Comparison of ENCODE assay signal across 19 cellular contexts in the genomic region with DNA sequence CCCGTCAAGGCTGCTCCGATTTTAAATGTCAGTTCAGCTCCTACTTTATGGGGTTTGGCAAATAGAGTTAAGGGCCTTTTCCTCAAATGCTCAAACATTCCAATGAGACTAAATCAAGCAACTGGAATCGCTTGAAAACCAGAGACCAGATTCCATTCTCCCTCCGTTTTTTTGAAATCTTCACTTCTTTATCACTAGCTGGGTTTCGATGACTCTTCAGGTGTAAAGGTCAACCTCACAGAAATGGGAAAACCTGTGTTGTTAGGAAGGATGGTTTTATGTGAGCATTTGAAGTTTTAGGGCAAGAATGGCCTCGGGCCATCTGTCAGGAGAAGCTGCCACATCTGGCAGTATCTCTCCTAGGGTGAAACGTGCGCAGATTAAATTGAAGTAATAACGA. TPM values are rescaled to one million over a fixed set of nuclear protein-coding genes. Genes with fewer than 3 reads are reported as not detected.
DNase-seq lines count a peak whose midpoint lies in the region; ATAC-seq, FAIRE-seq and TF ChIP-seq lines count a peak whose summit lies in the region.
"Had no signal": no experiment of that assay in that cellular context is flagged by ENCODE, and none has a peak within 500 bp of the region (broad histone marks: within the 10 kb centered on the region; RNA-seq: fewer than 3 reads in every experiment).

No MANE protein-coding gene starts in this region.

- WGBS in smooth muscle cell (ENCODE audit: low lambda C conversion rate) = 72% methylated on average over 9 of the region's 9 CpGs

- H3K9me3 ChIP-seq in iPS-20b (ENCODE audit: insufficient read depth, low read depth, low read length) (peaks cover 7% of the 10 kb centered on the region; the same call in 1 of the 2 replicates), smooth muscle cell (replicated peaks; ENCODE audit: low read depth) (no peaks in the 10 kb centered on the region)
- H3K9me3 ChIP-seq: A549 had no signal

- DNase-seq in activated CD4-positive, alpha-beta T cell treated with anti-CD3 and anti-CD28 coated beads, Interleukin-2, amount 10 ng/mL, durations not matched to agents 24 days and 14 days = no peak
- no peak for DNase-seq in activated CD4-positive, alpha-beta T cell treated with anti-CD3 and anti-CD28 coated beads for 4 hours
- DNase-seq in activated B cell treated with CpG ODN at 0.5 μM for 24 hours (no peak), smooth muscle cell (lab: John Stamatoyannopoulos, UW; ENCODE audit: unreplicated experiment) (no peak), H54 (ENCODE audit: insufficient read length, low spot score) (no peak), C1 segment of cervical spinal cord (lab: John Stamatoyannopoulos, UW) (no peak)
- no peak for DNase-seq in stimulated activated CD4-positive, alpha-beta T cell treated with anti-CD3 and anti-CD28 coated beads, Interleukin-15, amount 100 ng/mL, for 24 hours
- DNase-seq: DND-41, GOT3, NCI-H1092 treated with DMSO at 0.1 percent for 48 hours, NCI-H526, trophoblast cell had no signal

- no peaks in the 10 kb centered on the region for H4K20me1 ChIP-seq in smooth muscle cell (ENCODE audit: low read depth)

- intact Hi-C loops in activated CD4-positive, alpha-beta T cell treated with anti-CD3 and anti-CD28 coated beads, Interleukin-2, amount 10 ng/mL, durations not matched to agents 24 days and 14 days (cut with micrococcal nuclease) = loop anchor here (5.0 to 10.0 kb wide), 3 partner anchors 135 to 725 kb away; a partner anchor contains a TSS
- intact Hi-C loops in activated B cell treated with CpG ODN at 0.5 μM for 24 hours (cut with micrococcal nuclease) = loop anchor here (2.0 to 10.0 kb wide), 6 partner anchors 133 to 761 kb away; a partner anchor contains a TSS

- TF ChIP-seq POLR2A in H54 (IDR thresholded peaks at IDR 0.05; ENCODE audit: low read depth, low read length) = no peak

- H3K36me3 Mint-ChIP-seq in activated CD4-positive, alpha-beta T cell treated with anti-CD3 and anti-CD28 coated beads, Interleukin-2, amount 10 ng/mL, durations not matched to agents 24 days and 14 days (ENCODE audit: low read depth) = no peaks in the 10 kb centered on the region
- H3K36me3 Mint-ChIP-seq in activated B cell treated with CpG ODN at 0.5 μM for 24 hours (ENCODE audit: low read depth) = no peaks in the 10 kb centered on the region

- H3K36me3 ChIP-seq in iPS-20b (ENCODE audit: insufficient read depth, low read depth, low read length) (no peaks in the 10 kb centered on the region), smooth muscle cell (ENCODE audit: low read depth) (no peaks in the 10 kb centered on the region)

- no peak for TF ChIP-seq CTCF in activated B cell treated with CpG ODN at 0.5 μM for 24 hours (IDR thresholded peaks at IDR 0.05)
- no peak for TF ChIP-seq CTCF in smooth muscle cell (IDR thresholded peaks at IDR 0.05; ENCODE audit: borderline replicate concordance, insufficient read depth, poor library complexity, severe bottlenecking)

- H3K4me3 Mint-ChIP-seq in activated CD4-positive, alpha-beta T cell treated with anti-CD3 and anti-CD28 coated beads, Interleukin-2, amount 10 ng/mL, durations not matched to agents 24 days and 14 days = peak overlapping the region; percentile 80
- peak overlapping the region; percentile 89 for H3K4me3 Mint-ChIP-seq in activated B cell treated with CpG ODN at 0.5 μM for 24 hours

- no peaks in the 10 kb centered on the region for H3K9me3 Mint-ChIP-seq in activated CD4-positive, alpha-beta T cell treated with anti-CD3 and anti-CD28 coated beads, Interleukin-2, amount 10 ng/mL, durations not matched to agents 24 days and 14 days
- H3K9me3 Mint-ChIP-seq in activated B cell treated with CpG ODN at 0.5 μM for 24 hours = no peaks in the 10 kb centered on the region

- POLR2A ChIA-PET in activated B cell treated with CpG ODN at 0.5 μM for 24 hours (lab: Charles Lee) = interaction anchor here (0.6 kb wide), 1 partner anchor 51 kb away, joined by 3 read pairs; no protein-coding TSS in a partner anchor

- no peak overlapping the region for H3K4me2 ChIP-seq in smooth muscle cell

- peak overlapping the region; percentile 66; the same call in 1 of the 2 replicates for H3K4me3 ChIP-seq in iPS-20b (ENCODE audit: low read length)
- H3K4me3 ChIP-seq in smooth muscle cell = peak overlapping the region; percentile 58
- H3K4me3 ChIP-seq: A549, skin epidermis had no signal

- FAIRE-seq in H54 (lab: Jason Lieb, UNC) = no peak
- FAIRE-seq: A549, GM12892, HTR-8/SVneo had no signal

- no peak overlapping the region for H3K27ac ChIP-seq in iPS-20b (ENCODE audit: low read length)
- H3K27ac ChIP-seq in smooth muscle cell (ENCODE audit: low read depth) = no peak overlapping the region
- H3K27ac ChIP-seq: A549, VCaP had no signal

- H3K4me1 Mint-ChIP-seq in activated CD4-positive, alpha-beta T cell treated with anti-CD3 and anti-CD28 coated beads, Interleukin-2, amount 10 ng/mL, durations not matched to agents 24 days and 14 days = peaks cover 18% of the 10 kb centered on the region
- peaks cover 24% of the 10 kb centered on the region for H3K4me1 Mint-ChIP-seq in activated B cell treated with CpG ODN at 0.5 μM for 24 hours

- CTCF ChIA-PET in activated B cell treated with CpG ODN at 0.5 μM for 24 hours (lab: Charles Lee) = interaction anchor here (0.9 kb wide), 1 partner anchor 58 kb away, joined by 3 read pairs; no protein-coding TSS in a partner anchor

- H3F3A ChIP-seq in smooth muscle cell (ENCODE audit: low read depth) = no peaks in the 10 kb centered on the region

- H2AFZ ChIP-seq in smooth muscle cell (ENCODE audit: low read depth) = no peak overlapping the region

- no peak for ATAC-seq in activated B cell treated with CpG ODN at 0.5 μM for 24 hours (ENCODE audit: low read depth)
- ATAC-seq: A549 had no signal

- H3K4me1 ChIP-seq in iPS-20b (ENCODE audit: insufficient read depth, low read length) = no peaks in the 10 kb centered on the region
- no peaks in the 10 kb centered on the region for H3K4me1 ChIP-seq in smooth muscle cell (ENCODE audit: low read depth)
- H3K4me1 ChIP-seq: A549 had no signal

- H3K9ac ChIP-seq in iPS-20b (ENCODE audit: low read depth, low read length) (no peak overlapping the region), smooth muscle cell (ENCODE audit: low read depth) (no peak overlapping the region)

- peak overlapping the region; percentile 49 for H3K27ac Mint-ChIP-seq in activated CD4-positive, alpha-beta T cell treated with anti-CD3 and anti-CD28 coated beads, Interleukin-2, amount 10 ng/mL, durations not matched to agents 24 days and 14 days
- peak overlapping the region; percentile 59 for H3K27ac Mint-ChIP-seq in activated B cell treated with CpG ODN at 0.5 μM for 24 hours

- no peaks in the 10 kb centered on the region for H3K79me2 ChIP-seq in smooth muscle cell (ENCODE audit: low read depth)

- H3K27me3 ChIP-seq in iPS-20b (ENCODE audit: insufficient read depth, low read length) = peaks cover 34% of the 10 kb centered on the region
- no peaks in the 10 kb centered on the region for H3K27me3 ChIP-seq in smooth muscle cell (ENCODE audit: low read depth)

- H3K27me3 Mint-ChIP-seq in activated CD4-positive, alpha-beta T cell treated with anti-CD3 and anti-CD28 coated beads, Interleukin-2, amount 10 ng/mL, durations not matched to agents 24 days and 14 days = peaks cover 45% of the 10 kb centered on the region
- H3K27me3 Mint-ChIP-seq in activated B cell treated with CpG ODN at 0.5 μM for 24 hours = peaks cover 30% of the 10 kb centered on the region

RNA-seq across cellular contexts. Expression of a gene that starts 24.9 kb away (rescaled TPM):
- total RNA-seq in activated CD4-positive, alpha-beta T cell treated with anti-CD3 and anti-CD28 coated beads, Interleukin-2, amount 10 ng/mL, durations not matched to agents 24 days and 14 days = not detected in 2 replicates
- not detected in 2 replicates for total RNA-seq in activated B cell treated with CpG ODN at 0.5 μM for 24 hours
- not detected in 2 replicates for total RNA-seq in smooth muscle cell
- not detected in 2 replicates for polyA plus RNA-seq in smooth muscle cell
- total RNA-seq: myocyte had no signal
- polyA plus RNA-seq: A549 had no signal

RNA-seq across cellular contexts. Expression of a gene that starts 58.7 kb away (rescaled TPM):
- total RNA-seq in activated CD4-positive, alpha-beta T cell treated with anti-CD3 and anti-CD28 coated beads, Interleukin-2, amount 10 ng/mL, durations not matched to agents 24 days and 14 days = not detected in 2 replicates
- total RNA-seq in activated B cell treated with CpG ODN at 0.5 μM for 24 hours (not detected in 2 replicates), smooth muscle cell (1.5 TPM in 1 of 2 replicates, not detected in the other)
- polyA plus RNA-seq in smooth muscle cell = not detected in 2 replicates
- total RNA-seq: myocyte had no signal
- polyA plus RNA-seq: A549 had no signal
